In the genomic region with DNA sequence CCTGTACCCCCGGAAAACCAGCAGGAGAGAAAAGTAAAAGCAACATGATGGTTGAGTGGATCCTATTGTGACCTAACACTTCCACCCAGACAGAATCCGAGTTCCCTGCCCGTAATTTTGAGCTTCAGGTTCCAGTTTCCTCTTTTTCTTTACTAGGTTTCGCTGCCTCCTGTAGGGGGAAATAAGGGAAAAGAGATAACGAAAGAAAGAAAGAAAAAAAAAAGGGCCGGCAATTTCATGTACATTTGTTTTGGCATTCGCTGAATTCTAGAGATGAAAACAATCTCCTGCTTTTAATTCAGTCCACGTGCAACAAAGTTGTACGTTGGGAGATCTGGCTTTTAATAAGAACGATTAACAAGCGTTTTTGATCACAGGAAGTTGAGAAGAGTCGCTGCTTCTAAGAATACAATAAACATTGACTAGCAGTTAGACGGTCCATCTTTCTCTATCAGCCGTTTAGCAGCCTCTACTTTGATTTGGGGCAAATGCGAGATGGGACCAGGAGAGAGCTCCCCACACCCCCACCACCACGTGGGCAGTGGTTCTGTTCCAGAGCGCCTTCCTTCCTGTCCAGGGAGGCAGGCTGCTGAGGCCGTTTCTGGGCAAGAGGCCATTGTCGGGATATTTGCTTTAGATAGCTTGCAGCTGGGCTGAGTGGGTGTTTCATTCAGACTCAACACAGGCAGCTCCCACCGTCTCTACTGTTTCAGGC, we compare ENCODE assay signal across 1 cellular context.
TF ChIP-seq lines count a peak whose summit lies in the region.

No MANE protein-coding gene starts in this region.

TF ChIP-seq in WTC11, 78 proteins besides CTCF, POLR2A, EP300 and RAD21 (continued from another document):
- TF ChIP-seq, protein P1, sequence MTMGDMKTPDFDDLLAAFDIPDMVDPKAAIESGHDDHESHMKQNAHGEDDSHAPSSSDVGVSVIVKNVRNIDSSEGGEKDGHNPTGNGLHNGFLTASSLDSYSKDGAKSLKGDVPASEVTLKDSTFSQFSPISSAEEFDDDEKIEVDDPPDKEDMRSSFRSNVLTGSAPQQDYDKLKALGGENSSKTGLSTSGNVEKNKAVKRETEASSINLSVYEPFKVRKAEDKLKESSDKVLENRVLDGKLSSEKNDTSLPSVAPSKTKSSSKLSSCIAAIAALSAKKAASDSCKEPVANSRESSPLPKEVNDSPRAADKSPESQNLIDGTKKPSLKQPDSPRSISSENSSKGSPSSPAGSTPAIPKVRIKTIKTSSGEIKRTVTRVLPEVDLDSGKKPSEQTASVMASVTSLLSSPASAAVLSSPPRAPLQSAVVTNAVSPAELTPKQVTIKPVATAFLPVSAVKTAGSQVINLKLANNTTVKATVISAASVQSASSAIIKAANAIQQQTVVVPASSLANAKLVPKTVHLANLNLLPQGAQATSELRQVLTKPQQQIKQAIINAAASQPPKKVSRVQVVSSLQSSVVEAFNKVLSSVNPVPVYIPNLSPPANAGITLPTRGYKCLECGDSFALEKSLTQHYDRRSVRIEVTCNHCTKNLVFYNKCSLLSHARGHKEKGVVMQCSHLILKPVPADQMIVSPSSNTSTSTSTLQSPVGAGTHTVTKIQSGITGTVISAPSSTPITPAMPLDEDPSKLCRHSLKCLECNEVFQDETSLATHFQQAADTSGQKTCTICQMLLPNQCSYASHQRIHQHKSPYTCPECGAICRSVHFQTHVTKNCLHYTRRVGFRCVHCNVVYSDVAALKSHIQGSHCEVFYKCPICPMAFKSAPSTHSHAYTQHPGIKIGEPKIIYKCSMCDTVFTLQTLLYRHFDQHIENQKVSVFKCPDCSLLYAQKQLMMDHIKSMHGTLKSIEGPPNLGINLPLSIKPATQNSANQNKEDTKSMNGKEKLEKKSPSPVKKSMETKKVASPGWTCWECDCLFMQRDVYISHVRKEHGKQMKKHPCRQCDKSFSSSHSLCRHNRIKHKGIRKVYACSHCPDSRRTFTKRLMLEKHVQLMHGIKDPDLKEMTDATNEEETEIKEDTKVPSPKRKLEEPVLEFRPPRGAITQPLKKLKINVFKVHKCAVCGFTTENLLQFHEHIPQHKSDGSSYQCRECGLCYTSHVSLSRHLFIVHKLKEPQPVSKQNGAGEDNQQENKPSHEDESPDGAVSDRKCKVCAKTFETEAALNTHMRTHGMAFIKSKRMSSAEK (CRISPR knock-in tag; IDR thresholded peaks at IDR 0.05; ENCODE audit: borderline replicate concordance) = no peak
- TF ChIP-seq, protein P2, sequence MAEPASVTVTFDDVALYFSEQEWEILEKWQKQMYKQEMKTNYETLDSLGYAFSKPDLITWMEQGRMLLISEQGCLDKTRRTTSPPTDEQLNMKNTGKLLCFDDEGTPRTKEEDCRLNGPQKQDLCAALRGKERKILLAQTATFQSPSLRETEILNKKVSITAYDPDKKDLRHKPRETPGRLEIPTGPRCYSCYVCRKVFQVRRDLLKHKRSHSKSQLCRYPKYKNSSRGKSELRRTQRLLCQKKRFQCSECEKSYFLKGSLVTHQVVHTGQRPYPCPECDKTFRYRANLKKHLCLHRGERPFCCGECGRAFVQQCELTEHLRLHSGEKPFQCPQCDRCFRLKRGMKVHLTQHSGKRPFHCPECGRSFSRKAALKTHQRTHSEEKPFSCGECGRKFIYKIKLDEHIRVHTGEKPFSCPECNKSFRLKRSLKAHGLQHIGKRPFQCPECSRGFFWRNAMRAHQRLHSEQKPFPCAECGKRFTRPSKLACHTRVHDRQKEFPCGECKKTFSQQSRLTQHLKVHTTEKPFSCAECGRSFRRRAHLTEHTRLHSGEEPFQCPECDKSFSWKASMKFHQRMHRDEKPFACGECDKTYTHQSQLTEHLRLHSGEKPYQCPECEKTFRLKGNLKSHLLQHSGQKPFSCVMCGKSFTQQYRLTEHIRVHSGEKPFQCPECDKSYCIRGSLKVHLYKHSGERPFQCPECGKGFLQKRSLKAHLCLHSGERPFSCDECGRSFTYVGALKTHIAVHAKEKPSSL (CRISPR knock-in tag; conservative IDR thresholded peaks at IDR 0.05) = no peak
- no peak for TF ChIP-seq RORB (CRISPR knock-in tag; IDR thresholded peaks at IDR 0.05)
- TF ChIP-seq, protein P3, sequence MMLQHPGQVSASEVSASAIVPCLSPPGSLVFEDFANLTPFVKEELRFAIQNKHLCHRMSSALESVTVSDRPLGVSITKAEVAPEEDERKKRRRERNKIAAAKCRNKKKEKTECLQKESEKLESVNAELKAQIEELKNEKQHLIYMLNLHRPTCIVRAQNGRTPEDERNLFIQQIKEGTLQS (CRISPR knock-in tag; conservative IDR thresholded peaks at IDR 0.05) = no peak
- no peak for TF ChIP-seq FOXK1 (CRISPR knock-in tag; IDR thresholded peaks at IDR 0.05)
- no peak for TF ChIP-seq ETV6 (CRISPR knock-in tag; IDR thresholded peaks at IDR 0.05)
- no peak for TF ChIP-seq MXD4 (CRISPR knock-in tag; IDR thresholded peaks at IDR 0.05; ENCODE audit: borderline replicate concordance)
- TF ChIP-seq, protein P4, sequence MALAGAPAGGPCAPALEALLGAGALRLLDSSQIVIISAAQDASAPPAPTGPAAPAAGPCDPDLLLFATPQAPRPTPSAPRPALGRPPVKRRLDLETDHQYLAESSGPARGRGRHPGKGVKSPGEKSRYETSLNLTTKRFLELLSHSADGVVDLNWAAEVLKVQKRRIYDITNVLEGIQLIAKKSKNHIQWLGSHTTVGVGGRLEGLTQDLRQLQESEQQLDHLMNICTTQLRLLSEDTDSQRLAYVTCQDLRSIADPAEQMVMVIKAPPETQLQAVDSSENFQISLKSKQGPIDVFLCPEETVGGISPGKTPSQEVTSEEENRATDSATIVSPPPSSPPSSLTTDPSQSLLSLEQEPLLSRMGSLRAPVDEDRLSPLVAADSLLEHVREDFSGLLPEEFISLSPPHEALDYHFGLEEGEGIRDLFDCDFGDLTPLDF (CRISPR knock-in tag; IDR thresholded peaks at IDR 0.05) = no peak
- TF ChIP-seq NR1H2 (CRISPR knock-in tag; IDR thresholded peaks at IDR 0.05) = no peak
- TF ChIP-seq NFYB (CRISPR knock-in tag; conservative IDR thresholded peaks at IDR 0.05; ENCODE audit: low read depth) = no peak
- no peak for TF ChIP-seq RELA (CRISPR knock-in tag; IDR thresholded peaks at IDR 0.05; ENCODE audit: borderline replicate concordance)
- no peak for TF ChIP-seq ZNF121 (CRISPR knock-in tag; IDR thresholded peaks at IDR 0.05)
- TF ChIP-seq, protein P5, sequence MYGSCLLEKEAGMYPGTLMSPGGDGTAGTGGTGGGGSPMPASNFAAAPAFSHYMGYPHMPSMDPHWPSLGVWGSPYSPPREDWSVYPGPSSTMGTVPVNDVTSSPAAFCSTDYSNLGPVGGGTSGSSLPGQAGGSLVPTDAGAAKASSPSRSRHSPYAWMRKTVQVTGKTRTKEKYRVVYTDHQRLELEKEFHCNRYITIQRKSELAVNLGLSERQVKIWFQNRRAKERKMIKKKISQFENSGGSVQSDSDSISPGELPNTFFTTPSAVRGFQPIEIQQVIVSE (CRISPR knock-in tag; IDR thresholded peaks at IDR 0.05; ENCODE audit: borderline replicate concordance) = no peak
- TF ChIP-seq SOX15 (CRISPR knock-in tag; IDR thresholded peaks at IDR 0.05) = no peak
- TF ChIP-seq, protein P6, sequence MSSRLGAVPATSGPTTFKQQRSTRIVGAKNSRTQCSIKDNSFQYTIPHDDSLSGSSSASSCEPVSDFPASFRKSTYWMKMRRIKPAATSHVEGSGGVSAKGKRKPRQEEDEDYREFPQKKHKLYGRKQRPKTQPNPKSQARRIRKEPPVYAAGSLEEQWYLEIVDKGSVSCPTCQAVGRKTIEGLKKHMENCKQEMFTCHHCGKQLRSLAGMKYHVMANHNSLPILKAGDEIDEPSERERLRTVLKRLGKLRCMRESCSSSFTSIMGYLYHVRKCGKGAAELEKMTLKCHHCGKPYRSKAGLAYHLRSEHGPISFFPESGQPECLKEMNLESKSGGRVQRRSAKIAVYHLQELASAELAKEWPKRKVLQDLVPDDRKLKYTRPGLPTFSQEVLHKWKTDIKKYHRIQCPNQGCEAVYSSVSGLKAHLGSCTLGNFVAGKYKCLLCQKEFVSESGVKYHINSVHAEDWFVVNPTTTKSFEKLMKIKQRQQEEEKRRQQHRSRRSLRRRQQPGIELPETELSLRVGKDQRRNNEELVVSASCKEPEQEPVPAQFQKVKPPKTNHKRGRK (CRISPR knock-in tag; IDR thresholded peaks at IDR 0.05; ENCODE audit: borderline replicate concordance) = no peak
